In the genomic region with DNA sequence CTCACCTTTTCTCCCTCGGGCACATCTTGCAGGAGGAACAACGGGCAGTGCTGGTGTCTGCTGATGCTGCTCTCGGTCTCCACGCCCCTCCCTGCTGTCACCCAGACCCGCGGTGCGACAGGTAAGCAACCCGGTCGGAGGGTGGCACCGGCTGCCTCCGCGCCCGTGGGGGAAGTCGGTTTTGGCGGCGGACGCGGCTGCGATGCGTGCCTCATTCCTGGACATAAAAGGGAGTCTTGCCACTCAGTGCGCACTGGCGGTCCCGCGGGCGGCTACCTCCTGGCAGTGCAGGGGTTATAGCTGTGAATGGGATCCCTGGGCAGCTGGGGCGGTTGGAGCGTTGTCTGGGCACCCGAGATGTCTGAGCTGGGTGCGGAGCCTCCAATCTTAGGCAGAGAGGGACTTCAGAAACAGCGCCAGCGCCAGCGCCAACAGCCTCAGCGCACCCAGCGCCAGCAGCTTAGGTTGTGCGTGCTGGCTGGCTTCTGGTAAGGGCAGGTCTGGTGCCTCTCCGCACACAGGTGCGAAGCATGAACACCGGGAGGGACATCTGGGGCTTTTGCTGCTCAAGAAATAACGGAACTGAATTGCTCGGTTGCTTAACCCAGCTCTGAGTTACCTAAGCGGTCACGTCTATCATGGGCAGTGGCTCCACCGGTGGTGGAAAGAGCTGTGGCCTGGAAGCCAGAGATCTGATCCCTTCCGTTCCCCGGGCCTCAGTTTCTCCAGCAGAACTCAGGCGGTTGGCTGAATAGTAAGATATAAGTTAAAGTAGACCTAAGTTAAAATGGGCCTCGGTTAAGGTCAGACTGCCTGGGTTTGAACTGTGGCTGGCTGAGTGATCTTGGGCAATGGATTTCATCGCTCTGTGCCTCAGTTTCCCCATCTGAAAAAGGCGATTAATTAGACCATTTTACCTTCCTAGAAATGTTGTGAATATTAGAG, we compare ENCODE assay signal across 8 cellular contexts. TPM values are rescaled to one million over a fixed set of nuclear protein-coding genes. Genes with fewer than 3 reads are reported as not detected.
DNase-seq lines count a peak whose midpoint lies in the region; ATAC-seq, FAIRE-seq and TF ChIP-seq lines count a peak whose summit lies in the region.

No MANE protein-coding gene starts in this region.

- TF ChIP-seq CTCF in esophagus squamous epithelium (IDR thresholded peaks at IDR 0.05) (no peak), pancreas (IDR thresholded peaks at IDR 0.05) (no peak)

- TF ChIP-seq POLR2A in esophagus squamous epithelium (IDR thresholded peaks at IDR 0.05) = no peak

- H3K9me3 ChIP-seq in NT2/D1 (ENCODE audit: insufficient read depth, low read length) (no peaks in the 10 kb centered on the region), esophagus squamous epithelium (no peaks in the 10 kb centered on the region), pancreas (no peaks in the 10 kb centered on the region)

- H3K27ac ChIP-seq in esophagus squamous epithelium (peak overlapping the region; percentile 62 to 90 (median 86)), pancreas (peak overlapping the region in 2 of 4 donors; percentile 15 to 26)

- intact Hi-C loops in esophagus squamous epithelium (cut with DNase I) (no loop called here), pancreas (cut with DNase I) (no loop called here)

- H3K27me3 ChIP-seq in NT2/D1 (ENCODE audit: insufficient read depth, insufficient read length) = peaks cover 66% of the 10 kb centered on the region
- peaks cover 0 to 56% (median 2%) of the 10 kb centered on the region in 4 donors for H3K27me3 ChIP-seq in esophagus squamous epithelium
- H3K27me3 ChIP-seq in pancreas = no peaks in the 10 kb centered on the region

- peak overlapping the region; percentile 70 for H3K9ac ChIP-seq in NT2/D1 (ENCODE audit: insufficient read length, low read depth)

- ATAC-seq in pancreas (peak; percentile 75 to 84 (median 80)), HG03460 (IDR thresholded peaks at IDR 0.05; ENCODE audit: unreplicated experiment) (no peak), GM19035 (IDR thresholded peaks at IDR 0.05; ENCODE audit: unreplicated experiment) (no peak)
- ATAC-seq in activated CD4-positive, CD25-positive, alpha-beta regulatory T cell treated with anti-CD3 and anti-CD28 coated beads, Interleukin-2, amount 50 U/mL, for 24 hours = no peak

- DNase-seq in Daoy (ENCODE audit: low read depth) = peak; percentile 44
- DNase-seq in NT2/D1 (ENCODE audit: low read depth, low spot score) = no peak
- no peak for DNase-seq in esophagus squamous epithelium (lab: John Stamatoyannopoulos, UW)
- peak; percentile 27 to 72 (median 39) for DNase-seq in pancreas
- no peak for DNase-seq in GDM1 (lab: John Stamatoyannopoulos, UW)

- peak overlapping the region; percentile 65 for H3K4me3 ChIP-seq in NT2/D1 (ENCODE audit: insufficient read length, low read depth)
- H3K4me3 ChIP-seq in esophagus squamous epithelium = peak overlapping the region; percentile 37 to 76 (median 56)
- H3K4me3 ChIP-seq in pancreas = peak overlapping the region; percentile 23 to 51 (median 42)

- H3K4me1 ChIP-seq in NT2/D1 (ENCODE audit: insufficient read depth, insufficient read length) (peaks cover 6% of the 10 kb centered on the region), esophagus squamous epithelium (peaks cover 0 to 44% (median 4%) of the 10 kb centered on the region in 3 donors), pancreas (no peaks in the 10 kb centered on the region)

- FAIRE-seq in pancreas (lab: Jason Lieb, UNC) = no peak

- WGBS in esophagus squamous epithelium, 2 donors = 24 to 52% methylated on average over 4 to 13 of the region's 49 CpGs
- WGBS in pancreas, 2 donors = 7 to 10% methylated on average over 48 to 49 of the region's 49 CpGs

- H3K36me3 ChIP-seq in NT2/D1 (ENCODE audit: insufficient read depth, insufficient read length, low read length) = no peaks in the 10 kb centered on the region
- H3K36me3 ChIP-seq in esophagus squamous epithelium = no peaks in the 10 kb centered on the region
- H3K36me3 ChIP-seq in pancreas = no peaks in the 10 kb centered on the region

RNA-seq across cellular contexts. Expression of gene COL15A1, which starts 0.7 kb away (rescaled TPM):
- total RNA-seq in Daoy (2014; rRNA removed; shearing (Covaris generic)) = 0.74 and 0.86 TPM in 2 replicates
- total RNA-seq in esophagus squamous epithelium (10 to 100 TPM in 2 of 4 donors, 1 to 10 TPM in 2; 3.4 to 33.2 (median 9.7) TPM), pancreas (10 to 100 TPM in 4 of 6 donors, 1 to 10 TPM in 2; 9.4 to 43.4 (median 19.4) TPM)
- polyA plus RNA-seq in pancreas = 1 to 10 TPM; 6.7 to 7.0 TPM

Comparison
In these comparisons a context has a peak if more than half of its experiments do, and no peak if none do; other contexts are left out.
1. DNase-seq: peak in Daoy (single experiment) and pancreas (6 of 6); none in NT2/D1 (single experiment), esophagus squamous epithelium (single experiment) and GDM1 (single experiment).
2. ATAC-seq: peak in pancreas (4 of 4); none in activated CD4-positive, CD25-positive, alpha-beta regulatory T cell treated with anti-CD3 and anti-CD28 coated beads, Interleukin-2, amount 50 U/mL, for 24 hours (0 of 2), HG03460 (single experiment) and GM19035 (single experiment).
3. Peak in every context shown above with its lines, with median percentiles within 50 percentile points of each other: H3K4me3 ChIP-seq.